ENCODE assay signal across 9 cellular contexts in the genomic region with DNA sequence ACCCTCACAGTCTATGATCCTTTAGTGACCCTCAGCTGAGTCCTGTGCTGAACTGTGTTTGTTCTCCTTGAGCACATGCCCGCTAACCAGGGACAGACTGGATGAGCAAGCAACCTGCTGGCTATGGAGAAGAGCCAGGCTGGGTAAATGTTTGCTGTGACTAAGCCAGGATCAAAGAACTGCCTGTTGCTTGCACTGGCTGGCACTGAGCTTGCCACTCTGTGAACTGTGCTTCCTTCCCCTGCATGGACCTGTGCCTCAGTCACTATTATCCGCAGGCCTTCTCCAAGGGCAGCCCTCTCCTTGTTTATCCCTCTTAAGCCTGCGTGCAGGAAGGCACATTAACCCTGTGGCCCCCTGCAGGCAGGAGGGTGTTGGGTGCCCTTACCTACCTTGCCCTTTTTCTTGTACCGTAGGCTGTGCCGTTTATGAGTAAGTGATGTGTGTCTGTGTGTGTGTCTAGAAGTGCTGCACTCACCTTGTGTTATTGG. TPM values are rescaled to one million over a fixed set of nuclear protein-coding genes. Genes with fewer than 3 reads are reported as not detected.
A peak's percentile ranks its signal among the peaks of the same experiment; 100 is the strongest.
DNase-seq lines count a peak whose midpoint lies in the region; ATAC-seq and TF ChIP-seq lines count a peak whose summit lies in the region.
"Had no signal": no experiment of that assay in that cellular context is flagged by ENCODE, and none has a peak within 500 bp of the region (broad histone marks: within the 10 kb centered on the region; RNA-seq: fewer than 3 reads in every experiment).

No MANE protein-coding gene starts in this region.

- peak overlapping the region; percentile 64 to 92 (median 87) for H3K27ac Mint-ChIP-seq in naive thymus-derived CD8-positive, alpha-beta T cell
- no peak overlapping the region for H3K27ac Mint-ChIP-seq in mesothelial cell of epicardium

- H3K9ac ChIP-seq in NT2/D1 (ENCODE audit: insufficient read length, low read depth) = peak overlapping the region; percentile 12

- in situ Hi-C loops in Caki2 (cut with HindIII; ENCODE audit: low pct_unique_long_range_greater_than_20kb, low sequenced_read_pairs) = no loop called here

- H3K27me3 Mint-ChIP-seq in naive thymus-derived CD8-positive, alpha-beta T cell = no peaks in the 10 kb centered on the region
- no peaks in the 10 kb centered on the region for H3K27me3 Mint-ChIP-seq in mesothelial cell of epicardium (ENCODE audit: low read depth)

- ATAC-seq in naive thymus-derived CD8-positive, alpha-beta T cell = peak in 1 of 2 donors; percentile 3

- TF ChIP-seq CTCF in mesothelial cell of epicardium (IDR thresholded peaks at IDR 0.05; ENCODE audit: unreplicated experiment) = no peak

- DNase-seq in Caki2 (ENCODE audit: low read depth) (peak; percentile 61), NT2/D1 (ENCODE audit: low read depth, low spot score) (no peak), cerebellum (ENCODE audit: low spot score) (peak; percentile 81), mesothelial cell of epicardium (ENCODE audit: low spot score in 2 of 2, unreplicated experiment in 2 of 2) (no peak), foreskin melanocyte (no peak), NOMO-1 treated with dmso at 0.1 percent for 144 hours (lab: John Stamatoyannopoulos, UW; ENCODE audit: unreplicated experiment) (no peak)
- DNase-seq in naive thymus-derived CD8-positive, alpha-beta T cell = no peak
- DNase-seq in effector CD8-positive, alpha-beta T cell (lab: John Stamatoyannopoulos, UW) = no peak

- H3K27me3 ChIP-seq in NT2/D1 (ENCODE audit: insufficient read depth, insufficient read length) = no peaks in the 10 kb centered on the region

- peaks cover 42% of the 10 kb centered on the region for H3K36me3 ChIP-seq in NT2/D1 (ENCODE audit: insufficient read depth, insufficient read length, low read length)

- peaks cover 36 to 74% (median 57%) of the 10 kb centered on the region in 4 donors for H3K4me1 Mint-ChIP-seq in naive thymus-derived CD8-positive, alpha-beta T cell
- H3K4me1 Mint-ChIP-seq in mesothelial cell of epicardium = peaks cover 15% of the 10 kb centered on the region

- peak overlapping the region in 9 of 10 donors; percentile 72 to 85 (median 77) for H3K4me3 Mint-ChIP-seq in naive thymus-derived CD8-positive, alpha-beta T cell
- H3K4me3 Mint-ChIP-seq in mesothelial cell of epicardium = no peak overlapping the region
- H3K4me3 Mint-ChIP-seq: neural crest cell had no signal

- H3K4me3 ChIP-seq in NT2/D1 (ENCODE audit: insufficient read length, low read depth) = no peak overlapping the region

- H3K9me3 Mint-ChIP-seq in naive thymus-derived CD8-positive, alpha-beta T cell = no peaks in the 10 kb centered on the region
- no peaks in the 10 kb centered on the region for H3K9me3 Mint-ChIP-seq in mesothelial cell of epicardium
- H3K9me3 Mint-ChIP-seq: neural crest cell had no signal

- no peaks in the 10 kb centered on the region for H3K9me3 ChIP-seq in NT2/D1 (ENCODE audit: insufficient read depth, low read length)

- H3K4me1 ChIP-seq in NT2/D1 (ENCODE audit: insufficient read depth, insufficient read length) = peaks cover 11% of the 10 kb centered on the region

- POLR2A ChIA-PET in naive thymus-derived CD8-positive, alpha-beta T cell (lab: Charles Lee) = interaction anchor here (1.6 to 5.5 kb wide), 3 partner anchors 7 to 22 kb away, joined by 6 to 46 read pairs (median 16); partner anchors contain the start of genes CDK5RAP3 and PNPO

- peaks cover 0 to 31% (median 1%) of the 10 kb centered on the region in 3 donors for H3K36me3 Mint-ChIP-seq in naive thymus-derived CD8-positive, alpha-beta T cell
- no peaks in the 10 kb centered on the region for H3K36me3 Mint-ChIP-seq in mesothelial cell of epicardium

RNA-seq across cellular contexts. Expression of gene PNPO, which starts 7.4 kb away (rescaled TPM):
- 77.0 and 96.8 TPM in 2 replicates for total RNA-seq in Caki2 (2014; rRNA removed; shearing (Covaris generic); ENCODE audit: low replicate concordance)
- total RNA-seq in cerebellum (6.1 TPM), mesothelial cell of epicardium (7.4 to 10.4 TPM (median 8.3 TPM) in 3 replicates)
- 10 to 100 TPM; 17.2 to 20.8 TPM for total RNA-seq in naive thymus-derived CD8-positive, alpha-beta T cell
- polyA plus RNA-seq in naive thymus-derived CD8-positive, alpha-beta T cell = 10 to 100 TPM; 26.0 to 31.8 (median 29.9) TPM

RNA-seq across cellular contexts. Expression of gene PRR15L, which starts 8.9 kb away (rescaled TPM):
- not detected in 2 replicates for total RNA-seq in Caki2 (2014; rRNA removed; shearing (Covaris generic); ENCODE audit: low replicate concordance)
- total RNA-seq in cerebellum (not detected), mesothelial cell of epicardium (3.4 to 3.6 TPM (median 3.4 TPM) in 3 replicates)
- total RNA-seq in naive thymus-derived CD8-positive, alpha-beta T cell = not detected
- polyA plus RNA-seq in naive thymus-derived CD8-positive, alpha-beta T cell = under 1 TPM; 0.14 to 0.36 (median 0.16) TPM
- total RNA-seq: neural crest cell had no signal

RNA-seq across cellular contexts. Expression of gene CDK5RAP3, which starts 22.2 kb away (rescaled TPM):
- total RNA-seq in Caki2 (2014; rRNA removed; shearing (Covaris generic); ENCODE audit: low replicate concordance) = 89.8 and 102 TPM in 2 replicates
- 80.0 TPM for total RNA-seq in cerebellum
- total RNA-seq in naive thymus-derived CD8-positive, alpha-beta T cell = 100 to 1,000 TPM; 352 to 356 TPM
- polyA plus RNA-seq in naive thymus-derived CD8-positive, alpha-beta T cell = 10 to 100 TPM; 63.6 to 73.0 (median 70.2) TPM
- total RNA-seq in mesothelial cell of epicardium = 231 to 251 TPM (median 236 TPM) in 3 replicates

RNA-seq across cellular contexts. Expression of gene SP2, which starts 52.7 kb away (rescaled TPM):
- 0.03 TPM in 1 of 2 replicates, not detected in the other for total RNA-seq in Caki2 (2014; rRNA removed; shearing (Covaris generic); ENCODE audit: low replicate concordance)
- 1.6 TPM for total RNA-seq in cerebellum
- 10 to 100 TPM; 31.6 to 31.7 TPM for total RNA-seq in naive thymus-derived CD8-positive, alpha-beta T cell
- polyA plus RNA-seq in naive thymus-derived CD8-positive, alpha-beta T cell = 10 to 100 TPM in 1 of 3 donors, 1 to 10 TPM in 2; 4.5 to 13.0 (median 9.6) TPM
- total RNA-seq in mesothelial cell of epicardium = 17.0 to 18.0 TPM (median 17.0 TPM) in 3 replicates

Comparison
In these comparisons a context has a peak if more than half of its experiments do, and no peak if none do; other contexts are left out.
1. DNase-seq: peak in Caki2 (single experiment) and cerebellum (single experiment); none in NT2/D1 (single experiment), naive thymus-derived CD8-positive, alpha-beta T cell (0 of 10), mesothelial cell of epicardium (0 of 2), foreskin melanocyte (single experiment), NOMO-1 treated with dmso at 0.1 percent for 144 hours (single experiment) and effector CD8-positive, alpha-beta T cell (single experiment).